Comparison of ENCODE assay signal across 13 cellular contexts in the genomic region with DNA sequence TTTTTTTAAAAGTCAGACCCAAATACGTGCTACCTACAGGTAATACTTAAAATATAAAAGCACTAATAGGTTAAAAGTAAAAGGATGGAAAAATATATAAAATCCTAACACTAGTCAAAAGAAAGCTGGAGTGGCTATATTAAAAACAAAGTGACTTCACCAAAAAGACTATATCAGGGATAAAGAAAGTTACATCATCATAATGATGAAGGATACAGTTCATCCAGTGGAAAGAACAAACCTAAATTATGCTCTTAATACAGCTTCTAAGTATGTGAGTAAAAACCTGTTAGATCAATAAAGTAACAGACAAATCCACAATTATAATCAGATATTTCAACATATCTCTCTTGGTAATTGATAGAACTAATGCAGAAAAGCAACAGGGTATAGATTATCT. TPM values are rescaled to one million over a fixed set of nuclear protein-coding genes. Genes with fewer than 3 reads are reported as not detected.
DNase-seq lines count a peak whose midpoint lies in the region; ATAC-seq, FAIRE-seq and TF ChIP-seq lines count a peak whose summit lies in the region.
"Had no signal": no experiment of that assay in that cellular context is flagged by ENCODE, and none has a peak within 500 bp of the region (broad histone marks: within the 10 kb centered on the region; RNA-seq: fewer than 3 reads in every experiment).

No MANE protein-coding gene starts in this region.

- WGBS in K562 (ENCODE audit: insufficient coverage, low coverage, missing lambda C conversion rate) = 58% methylated on average over 1 of the region's 1 CpG

- no peak for TF ChIP-seq RAD21 in K562 (CRISPR knock-in tag; conservative IDR thresholded peaks at IDR 0.05 in 1 of 2, IDR thresholded peaks at IDR 0.05 in 1 of 2)

- H3K4me1 Mint-ChIP-seq in activated CD8-positive, alpha-beta memory T cell treated with anti-CD3 and anti-CD28 coated beads, Interleukin-2, amount 10 ng/mL, durations not matched to agents 7 days and 5 days = peaks cover 30% of the 10 kb centered on the region
- H3K4me1 Mint-ChIP-seq in osteocyte (ENCODE audit: unreplicated experiment) = peaks cover 30% of the 10 kb centered on the region

- no peak overlapping the region for H3K27ac ChIP-seq in OCI-LY1 (ENCODE audit: low read depth, low read length, poor library complexity, severe bottlenecking)
- no peak overlapping the region for H3K27ac ChIP-seq in K562 (ENCODE audit: extremely low read depth, low read depth, low read length)
- H3K27ac ChIP-seq: uterus had no signal

- no peak for DNase-seq in activated CD8-positive, alpha-beta memory T cell treated with anti-CD3 and anti-CD28 coated beads, Interleukin-2, amount 10 ng/mL, durations not matched to agents 7 days and 5 days
- DNase-seq in activated CD8-positive, alpha-beta memory T cell treated with anti-CD3 and anti-CD28 coated beads, Interleukin-2, amount 50 U/mL, for 4 hours = no peak
- DNase-seq in K562 (ENCODE audit: extremely low read depth in 1 of 4, low spot score in 3 of 4) (no peak), osteocyte (ENCODE audit: extremely low spot score, unreplicated experiment) (no peak), NAMALWA (ENCODE audit: low spot score) (no peak)
- DNase-seq: head of caudate nucleus, IMR-90, NCI-H1694 treated with DMSO at 0.1 percent for 48 hours, nucleus accumbens, uterus had no signal

- peaks cover 8% of the 10 kb centered on the region for H3K79me2 ChIP-seq in OCI-LY1 (ENCODE audit: insufficient read depth, low read length)
- H3K79me2 ChIP-seq in K562 (ENCODE audit: control insufficient read depth, insufficient read depth, low read length) = peaks cover 9% of the 10 kb centered on the region

- no peaks in the 10 kb centered on the region for H3K9me2 ChIP-seq in OCI-LY1 (ENCODE audit: low read depth, low read length)

- H3K27me3 ChIP-seq in OCI-LY1 (ENCODE audit: insufficient read depth, low read length) (no peaks in the 10 kb centered on the region), K562 (ENCODE audit: control insufficient read depth in 2 of 2, insufficient read depth in 2 of 2, low read length in 2 of 2) (no peaks in the 10 kb centered on the region)
- H3K27me3 ChIP-seq: uterus had no signal

- CTCF ChIA-PET in activated CD8-positive, alpha-beta memory T cell treated with anti-CD3 and anti-CD28 coated beads, Interleukin-2, amount 10 ng/mL, durations not matched to agents 7 days and 5 days (lab: Charles Lee) = interaction anchor here (1.2 to 1.5 kb wide), 3 partner anchors 86 to 506 kb away, joined by 3 to 4 read pairs (median 4); a partner anchor contains a TSS
- CTCF ChIA-PET in K562 (lab: Yijun Ruan, JAX; ENCODE audit: low intra/inter-chr PET ratio) = no interaction called here

- no peaks in the 10 kb centered on the region for H3F3A ChIP-seq in OCI-LY1 (ENCODE audit: insufficient read depth, low read length)

- in situ Hi-C loops in K562 (cut with MboI) = no loop called here

- POLR2A ChIA-PET in K562 (lab: Yijun Ruan, JAX) = no interaction called here

- H3K9ac ChIP-seq in OCI-LY1 (ENCODE audit: low read length) = no peak overlapping the region
- no peak overlapping the region for H3K9ac ChIP-seq in K562 (ENCODE audit: insufficient read depth in 1 of 2, low read depth in 2 of 2, low read length in 2 of 2)

- H4K20me1 ChIP-seq in OCI-LY1 (ENCODE audit: insufficient read depth, low read length) (no peaks in the 10 kb centered on the region), K562 (replicated peaks; ENCODE audit: control insufficient read depth, insufficient read depth, low read length) (no peaks in the 10 kb centered on the region)

- H3K36me3 ChIP-seq in OCI-LY1 (ENCODE audit: insufficient read depth, low read length) = peaks cover 7% of the 10 kb centered on the region; the same call in 1 of the 2 replicates
- no peaks in the 10 kb centered on the region for H3K36me3 ChIP-seq in K562 (ENCODE audit: control insufficient read depth, insufficient read depth, low read length)
- H3K36me3 ChIP-seq: uterus had no signal

- no peak overlapping the region for H3K27ac Mint-ChIP-seq in activated CD8-positive, alpha-beta memory T cell treated with anti-CD3 and anti-CD28 coated beads, Interleukin-2, amount 10 ng/mL, durations not matched to agents 7 days and 5 days
- no peak overlapping the region for H3K27ac Mint-ChIP-seq in osteocyte (ENCODE audit: unreplicated experiment)

- no TSS peak for BruUV-seq in K562 (replicated peaks; lab: Mats Ljungman, UMichigan)

- TF ChIP-seq EP300 in K562 (IDR thresholded peaks at IDR 0.05; ENCODE audit: low read length) = no peak

- peak overlapping the region; percentile 79 for H3K4me2 ChIP-seq in OCI-LY1 (ENCODE audit: low read length)
- no peak overlapping the region for H3K4me2 ChIP-seq in K562 (ENCODE audit: insufficient read depth, low read length)

- no peaks in the 10 kb centered on the region for H3K9me1 ChIP-seq in K562 (ENCODE audit: control insufficient read depth, insufficient read depth, low read length)

- H3K9me3 ChIP-seq in OCI-LY1 (ENCODE audit: low read length) (peaks cover 19% of the 10 kb centered on the region), K562 (replicated peaks; ENCODE audit: control insufficient read depth, insufficient read depth, low read depth, low read length) (0 out of 2 replicates have a peak, but pooled peaks cover 9% of the 10 kb centered on the region)

- no peak for TF ChIP-seq CTCF in OCI-LY1 (IDR thresholded peaks at IDR 0.05; ENCODE audit: low read length)
- TF ChIP-seq CTCF in K562 (IDR thresholded peaks at IDR 0.05 in 2 of 3, conservative IDR thresholded peaks at IDR 0.05 in 1 of 3; ENCODE audit: insufficient read depth in 2 of 3, low read depth in 1 of 3, low read length in 3 of 3) = no peak
- TF ChIP-seq CTCF in osteocyte (IDR thresholded peaks at IDR 0.05) = no peak

- H3K4me3 ChIP-seq in OCI-LY1 (ENCODE audit: low read depth, low read length, poor library complexity, severe bottlenecking) (peak overlapping the region; percentile 87), K562 (no peak overlapping the region)

- no peak for FAIRE-seq in K562 (lab: Jason Lieb, UNC)

- ATAC-seq in activated CD8-positive, alpha-beta memory T cell treated with anti-CD3 and anti-CD28 coated beads, Interleukin-2, amount 10 ng/mL, durations not matched to agents 7 days and 5 days = no peak
- ATAC-seq in K562 (no peak), GM19463 (IDR thresholded peaks at IDR 0.05; ENCODE audit: unreplicated experiment) (no peak), HG03439 (IDR thresholded peaks at IDR 0.05; ENCODE audit: unreplicated experiment) (no peak)

- H3K36me3 Mint-ChIP-seq in activated CD8-positive, alpha-beta memory T cell treated with anti-CD3 and anti-CD28 coated beads, Interleukin-2, amount 10 ng/mL, durations not matched to agents 7 days and 5 days = peaks cover 32% of the 10 kb centered on the region
- peaks cover 23% of the 10 kb centered on the region for H3K36me3 Mint-ChIP-seq in osteocyte (ENCODE audit: unreplicated experiment)

- peaks cover 15% of the 10 kb centered on the region for H3K27me3 Mint-ChIP-seq in activated CD8-positive, alpha-beta memory T cell treated with anti-CD3 and anti-CD28 coated beads, Interleukin-2, amount 10 ng/mL, durations not matched to agents 7 days and 5 days
- H3K27me3 Mint-ChIP-seq in osteocyte (ENCODE audit: unreplicated experiment) = peaks cover 3% of the 10 kb centered on the region

- intact Hi-C loops in K562 (cut with micrococcal nuclease) = no loop called here

- peaks cover 19% of the 10 kb centered on the region for H3K4me1 ChIP-seq in OCI-LY1 (ENCODE audit: insufficient read depth, low read length, severe bottlenecking)
- H3K4me1 ChIP-seq in K562 (replicated peaks in 1 of 2; ENCODE audit: control insufficient read depth in 2 of 2, insufficient read depth in 2 of 2, low read length in 2 of 2) = peaks cover 0 to 5% of the 10 kb centered on the region in 2 experiments; a peak in 2 of 5 replicates

- peaks cover 13% of the 10 kb centered on the region for H3K9me3 Mint-ChIP-seq in activated CD8-positive, alpha-beta memory T cell treated with anti-CD3 and anti-CD28 coated beads, Interleukin-2, amount 10 ng/mL, durations not matched to agents 7 days and 5 days (ENCODE audit: low read depth)
- peaks cover 54% of the 10 kb centered on the region for H3K9me3 Mint-ChIP-seq in osteocyte (ENCODE audit: unreplicated experiment)

- H2AFZ ChIP-seq in OCI-LY1 (ENCODE audit: low read length) (no peak overlapping the region; the same call in 1 of the 2 replicates), K562 (ENCODE audit: low read depth, low read length) (no peak overlapping the region)

- H3K4me3 Mint-ChIP-seq in activated CD8-positive, alpha-beta memory T cell treated with anti-CD3 and anti-CD28 coated beads, Interleukin-2, amount 10 ng/mL, durations not matched to agents 7 days and 5 days = peak overlapping the region; percentile 95
- peak overlapping the region; percentile 27 for H3K4me3 Mint-ChIP-seq in osteocyte (ENCODE audit: unreplicated experiment)

- no peak for TF ChIP-seq POLR2A in K562 (conservative IDR thresholded peaks at IDR 0.05)

RNA-seq across cellular contexts. Expression of a gene that starts 1.1 kb away (rescaled TPM):
- 10 to 100 TPM; 18.6 to 25.7 TPM for total RNA-seq in activated CD8-positive, alpha-beta memory T cell treated with anti-CD3 and anti-CD28 coated beads, Interleukin-2, amount 10 ng/mL, durations not matched to agents 7 days and 5 days
- total RNA-seq in K562 (2011; cell fraction: chromatin; rRNA removed; ENCODE audit: low replicate concordance) = 39.6 and 67.1 TPM in 2 replicates
- total RNA-seq in K562 (2011; cell fraction: nucleolus; rRNA removed) = 14.7 and 24.7 TPM in 2 replicates
- 19.2 and 30.7 TPM in 2 replicates for total RNA-seq in K562 (2011; cell fraction: nucleoplasm; rRNA removed)
- total RNA-seq in K562 (2014; rRNA removed) (3.9 and 8.8 TPM in 2 replicates), K562 (2014; rRNA removed; fragmentation: Illumina TruSeq; extraction: Trizol) (18.4 and 19.4 TPM in 2 replicates), K562 (2015; rRNA removed; fragmentation: Illumina TruSeq; extraction: Trizol) (7.8 and 9.7 TPM in 2 replicates), K562 (2021) (10.9 and 11.2 TPM in 2 replicates), osteocyte (18.5 and 20.0 TPM in 2 replicates)
- polyA plus RNA-seq in K562 (2011; rRNA removed) (4.4 and 6.0 TPM in 2 replicates), K562 (2014; fragmentation: Illumina TruSeq; extraction: Trizol) (10.5 and 10.9 TPM in 2 replicates), K562 (2014; fragmentation: Nextera tagmentation; extraction: Ambion mirVana) (1 to 10 TPM; 3.9 to 4.0 TPM), K562 (2014; rRNA removed) (6.5 and 9.5 TPM in 2 replicates)
- 0.48 and 1.5 TPM in 2 replicates for polyA plus RNA-seq in K562 (2011; cell fraction: cytosol; rRNA removed)
- 10.9 and 12.0 TPM in 2 replicates for polyA plus RNA-seq in K562 (2011; cell fraction: nucleus; rRNA removed)
- 7.7 and 8.6 TPM in 2 replicates for polyA plus RNA-seq in K562 (2012)
- 11.4 and 21.7 TPM in 2 replicates for polyA minus RNA-seq in K562 (2011; rRNA and poly(A)+ RNA removed)
- 1.2 and 2.3 TPM in 2 replicates for polyA minus RNA-seq in K562 (2011; cell fraction: cytosol; rRNA and poly(A)+ RNA removed)
- polyA minus RNA-seq in K562 (2011; cell fraction: nucleus; rRNA and poly(A)+ RNA removed) = 11.4 and 22.7 TPM in 2 replicates

RNA-seq across cellular contexts. Expression of a gene that starts 33.6 kb away (rescaled TPM):
- total RNA-seq in activated CD8-positive, alpha-beta memory T cell treated with anti-CD3 and anti-CD28 coated beads, Interleukin-2, amount 10 ng/mL, durations not matched to agents 7 days and 5 days = 10 to 100 TPM; 19.0 to 20.7 TPM
- 18.9 and 45.7 TPM in 2 replicates for total RNA-seq in K562 (2011; cell fraction: chromatin; rRNA removed; ENCODE audit: low replicate concordance)
- 11.5 and 14.3 TPM in 2 replicates for total RNA-seq in K562 (2011; cell fraction: nucleolus; rRNA removed)
- total RNA-seq in K562 (2011; cell fraction: nucleoplasm; rRNA removed) = 19.2 and 30.9 TPM in 2 replicates
- 11.7 and 23.1 TPM in 2 replicates for total RNA-seq in K562 (2014; rRNA removed)
- 32.5 and 49.4 TPM in 2 replicates for total RNA-seq in K562 (2014; rRNA removed; fragmentation: Illumina TruSeq; extraction: Trizol)
- 18.1 and 19.8 TPM in 2 replicates for total RNA-seq in K562 (2015; rRNA removed; fragmentation: Illumina TruSeq; extraction: Trizol)
- 19.8 and 21.3 TPM in 2 replicates for total RNA-seq in K562 (2021)
- polyA plus RNA-seq in K562 (2011; rRNA removed) = 16.5 and 25.5 TPM in 2 replicates
- 6.5 and 14.3 TPM in 2 replicates for polyA plus RNA-seq in K562 (2011; cell fraction: cytosol; rRNA removed)
- 17.1 and 18.2 TPM in 2 replicates for polyA plus RNA-seq in K562 (2011; cell fraction: nucleus; rRNA removed)
- polyA plus RNA-seq in K562 (2012) = 18.1 and 21.3 TPM in 2 replicates
- 25.8 and 30.5 TPM in 2 replicates for polyA plus RNA-seq in K562 (2014; fragmentation: Illumina TruSeq; extraction: Trizol)
- 10 to 100 TPM; 35.5 to 36.1 TPM for polyA plus RNA-seq in K562 (2014; fragmentation: Nextera tagmentation; extraction: Ambion mirVana)
- polyA plus RNA-seq in K562 (2014; rRNA removed) = 26.0 and 32.6 TPM in 2 replicates
- polyA minus RNA-seq in K562 (2011; rRNA and poly(A)+ RNA removed) = 30.7 and 37.2 TPM in 2 replicates
- polyA minus RNA-seq in K562 (2011; cell fraction: cytosol; rRNA and poly(A)+ RNA removed) = 2.7 and 8.1 TPM in 2 replicates
- polyA minus RNA-seq in K562 (2011; cell fraction: nucleus; rRNA and poly(A)+ RNA removed) = 16.2 and 33.4 TPM in 2 replicates
- total RNA-seq in osteocyte = 13.0 and 14.4 TPM in 2 replicates
